ENCODE assay signal across 8 cellular contexts in the genomic region with DNA sequence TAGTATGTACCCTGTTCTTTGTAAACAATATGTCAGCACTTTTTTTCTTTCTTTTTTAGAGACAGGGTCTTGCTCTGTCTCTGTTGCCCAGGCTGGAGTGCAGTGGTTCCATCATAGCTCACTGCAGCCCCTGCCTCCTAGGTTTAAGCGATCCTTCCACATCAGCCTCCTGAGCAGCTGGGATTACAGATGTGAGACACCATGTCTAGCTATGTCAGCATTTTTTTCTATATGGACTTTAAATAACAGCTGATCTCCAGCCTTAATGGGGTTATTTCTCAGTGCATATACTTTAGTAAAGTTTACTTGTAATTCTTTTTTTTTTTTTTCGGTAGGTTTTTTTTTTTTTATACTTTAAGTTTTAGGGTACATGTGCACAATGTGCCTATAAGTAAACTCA. TPM values are rescaled to one million over a fixed set of nuclear protein-coding genes. Genes with fewer than 3 reads are reported as not detected.
"Had no signal": no experiment of that assay in that cellular context is flagged by ENCODE, and none has a peak within 500 bp of the region (broad histone marks: within the 10 kb centered on the region; RNA-seq: fewer than 3 reads in every experiment).

No MANE protein-coding gene starts in this region.

- FAIRE-seq: H1, H54, HTR-8/SVneo had no signal

- H3K4me3 Mint-ChIP-seq: GM23338, H9 had no signal

- ATAC-seq: GM23338 had no signal

- DNase-seq: H9, HCEC 1CT, KBM-7 had no signal

- H3K4me3 ChIP-seq: GM23338 had no signal

- H3K9me3 Mint-ChIP-seq: GM23338, H9 had no signal

- H3K4me2 ChIP-seq: GM23338 had no signal

- H3K4me1 Mint-ChIP-seq: GM23338 had no signal

- H2AFZ ChIP-seq: GM23338 had no signal

- H3K27ac Mint-ChIP-seq: GM23338 had no signal

RNA-seq across cellular contexts. Expression of a gene that starts 26.6 kb away (rescaled TPM):
- total RNA-seq: GM23338, H1, H9, HT-29 had no signal
- polyA plus RNA-seq: H1 had no signal

RNA-seq across cellular contexts. Expression of a gene that starts 26.8 kb away (rescaled TPM):
- total RNA-seq: H1, H9, HT-29 had no signal
- polyA plus RNA-seq: H1 had no signal
